Comparison of ENCODE assay signal across 1 cellular context in the genomic region with DNA sequence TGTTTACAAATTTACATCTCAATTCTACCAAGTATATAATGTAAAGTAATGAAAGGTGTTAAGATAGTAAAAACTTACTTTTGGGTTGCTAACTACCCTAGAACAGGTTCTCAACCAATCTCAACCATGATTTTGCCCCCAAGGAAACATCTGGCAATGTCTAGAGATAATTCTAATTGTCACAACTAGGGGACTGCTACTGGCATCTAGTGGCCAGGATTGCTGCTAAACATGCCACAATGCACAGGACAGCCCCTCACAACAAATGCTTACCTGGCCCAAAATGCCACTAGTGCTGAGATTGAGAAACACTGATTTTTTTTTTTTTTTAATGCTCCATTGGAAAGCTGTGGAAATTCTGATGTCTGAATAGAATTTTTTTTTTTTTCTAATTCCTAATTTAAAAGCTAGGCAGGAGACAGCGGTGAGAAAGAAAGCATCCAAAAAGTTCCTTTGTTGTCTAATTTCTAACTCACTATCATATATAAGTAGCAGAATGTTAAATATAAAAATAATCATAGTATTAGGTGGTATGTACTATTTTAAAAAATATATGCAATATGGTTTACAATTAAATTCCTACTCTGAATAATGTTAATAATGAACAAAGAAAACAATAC.
TF ChIP-seq lines count a peak whose summit lies in the region.

No MANE protein-coding gene starts in this region.

TF ChIP-seq in GM12878, 131 proteins besides CTCF, POLR2A, EP300 and RAD21 (continued from another document):
- no peak for TF ChIP-seq TCF7 (IDR thresholded peaks at IDR 0.05; ENCODE audit: borderline replicate concordance)
- no peak for TF ChIP-seq NFYA (IDR thresholded peaks at IDR 0.05; ENCODE audit: borderline replicate concordance, low read depth, low read length)
- no peak for TF ChIP-seq KDM1A (IDR thresholded peaks at IDR 0.05; ENCODE audit: borderline replicate concordance)
- no peak for TF ChIP-seq NBN (IDR thresholded peaks at IDR 0.05)
- TF ChIP-seq RELA (IDR thresholded peaks at IDR 0.05; ENCODE audit: borderline replicate concordance, partially characterized antibody) = no peak
- TF ChIP-seq YBX1 (IDR thresholded peaks at IDR 0.05) = no peak
- TF ChIP-seq SPI1 (IDR thresholded peaks at IDR 0.05; ENCODE audit: borderline replicate concordance, insufficient read depth, low read depth, low read length) = no peak
- TF ChIP-seq MXI1 (IDR thresholded peaks at IDR 0.05; ENCODE audit: low read depth, low read length) = no peak
- TF ChIP-seq SMARCA5 (IDR thresholded peaks at IDR 0.05) = no peak
- TF ChIP-seq ATF7 (IDR thresholded peaks at IDR 0.05; ENCODE audit: low read depth) = no peak
- no peak for TF ChIP-seq BMI1 (IDR thresholded peaks at IDR 0.05; ENCODE audit: borderline replicate concordance)
